8 cellular contexts compared by ENCODE assay signal in genomic region chr11:72103754-72104167, GRCh38. TPM values are rescaled to one million over a fixed set of nuclear protein-coding genes. Genes with fewer than 3 reads are reported as not detected.
A peak's percentile ranks its signal among the peaks of the same experiment; 100 is the strongest.
DNase-seq lines count a peak whose midpoint lies in the region; ATAC-seq, FAIRE-seq and TF ChIP-seq lines count a peak whose summit lies in the region.

No MANE protein-coding gene starts in this region.

- peaks cover 24 to 58% (median 34%) of the 10 kb centered on the region in 4 donors for H3K4me1 Mint-ChIP-seq in CD4-positive, CD25-positive, alpha-beta regulatory T cell

- peak overlapping the region; percentile 58 for H3K4me3 ChIP-seq in CD4-positive, CD25-positive, alpha-beta regulatory T cell (ENCODE audit: low read depth, low read length)
- H3K4me3 ChIP-seq in PC-9 = peak overlapping the region; percentile 42; the same call in 1 of the 2 replicates
- H3K4me3 ChIP-seq in endocrine pancreas (ENCODE audit: control insufficient read depth, insufficient read depth, low read length) = peak overlapping the region; percentile 15
- H3K4me3 ChIP-seq in osteoblast (ENCODE audit: insufficient read depth, low read length) = peak overlapping the region; percentile 53

- peaks cover 22% of the 10 kb centered on the region for H3K36me3 ChIP-seq in CD4-positive, CD25-positive, alpha-beta regulatory T cell (ENCODE audit: control insufficient read depth, insufficient read depth, low read length)
- H3K36me3 ChIP-seq in PC-9 (ENCODE audit: low read depth) (no peaks in the 10 kb centered on the region), endocrine pancreas (ENCODE audit: control insufficient read depth, insufficient read depth, low read length) (no peaks in the 10 kb centered on the region), osteoblast (ENCODE audit: insufficient read depth, low read length) (peaks cover 23% of the 10 kb centered on the region)

- CTCF ChIA-PET in PC-9 (lab: Charles Lee) = no interaction called here

- H3K9me3 ChIP-seq in CD4-positive, CD25-positive, alpha-beta regulatory T cell (ENCODE audit: control insufficient read depth in 2 of 2, low read length in 2 of 2) = no peaks in the 10 kb centered on the region
- no peaks in the 10 kb centered on the region for H3K9me3 ChIP-seq in PC-9 (ENCODE audit: insufficient read depth, low read depth)
- no peaks in the 10 kb centered on the region for H3K9me3 ChIP-seq in endocrine pancreas (ENCODE audit: control insufficient read depth, low read length)
- H3K9me3 ChIP-seq in osteoblast (ENCODE audit: low read depth, low read length) = no peaks in the 10 kb centered on the region

- H3K27me3 ChIP-seq in CD4-positive, CD25-positive, alpha-beta regulatory T cell (ENCODE audit: control insufficient read depth, insufficient read depth, low read length) = no peaks in the 10 kb centered on the region
- H3K27me3 ChIP-seq in PC-9 (ENCODE audit: insufficient read depth, low read depth) = no peaks in the 10 kb centered on the region
- H3K27me3 ChIP-seq in endocrine pancreas (ENCODE audit: control insufficient read depth, insufficient read depth, low read length) = no peaks in the 10 kb centered on the region
- H3K27me3 ChIP-seq in osteoblast (ENCODE audit: insufficient read depth, low read length) = no peaks in the 10 kb centered on the region

- TF ChIP-seq CTCF in PC-9 (conservative IDR thresholded peaks at IDR 0.05) (0 out of 2 replicates have a peak, but pooled peaks have one; percentile 11), osteoblast (IDR thresholded peaks at IDR 0.05; ENCODE audit: extremely low read depth, low read depth, low read length) (no peak), D721Med (IDR thresholded peaks at IDR 0.05; ENCODE audit: insufficient read depth, missing control alignments) (no peak)

- H2AFZ ChIP-seq in PC-9 (peak overlapping the region; percentile 82), osteoblast (ENCODE audit: low read length) (peak overlapping the region; percentile 71)

- peaks cover 15% of the 10 kb centered on the region; the same call in 1 of the 2 replicates for H3F3A ChIP-seq in PC-9 (ENCODE audit: insufficient read depth, low read depth)

- H3K36me3 Mint-ChIP-seq in CD4-positive, CD25-positive, alpha-beta regulatory T cell = peaks cover 16% of the 10 kb centered on the region

- H3K27ac Mint-ChIP-seq in CD4-positive, CD25-positive, alpha-beta regulatory T cell = peak overlapping the region; percentile 96 to 98 (median 97)

- H3K9me3 Mint-ChIP-seq in CD4-positive, CD25-positive, alpha-beta regulatory T cell = peaks cover 0 to 1% (median 0%) of the 10 kb centered on the region in 7 donors

- H3K27ac ChIP-seq in CD4-positive, CD25-positive, alpha-beta regulatory T cell (ENCODE audit: insufficient read depth, low read length, poor library complexity, severe bottlenecking) = peak overlapping the region; percentile 90
- H3K27ac ChIP-seq in PC-9 = peak overlapping the region; percentile 62
- H3K27ac ChIP-seq in osteoblast (ENCODE audit: low read depth, low read length) = peak overlapping the region; percentile 58

- no peak for FAIRE-seq in D721Med (lab: Jason Lieb, UNC)

- H4K20me1 ChIP-seq in PC-9 (ENCODE audit: insufficient read depth) (no peaks in the 10 kb centered on the region), osteoblast (ENCODE audit: insufficient read depth, low read length) (peaks cover 14% of the 10 kb centered on the region)

- H3K4me2 ChIP-seq in PC-9 (peak overlapping the region; percentile 74), osteoblast (ENCODE audit: insufficient read depth, low read length) (peak overlapping the region; percentile 74)

- TSS peak; percentile 98 for BruUV-seq in PC-9 (replicated peaks; lab: Mats Ljungman, UMichigan)

- H3K9me2 ChIP-seq in PC-9 (ENCODE audit: insufficient read depth) = no peaks in the 10 kb centered on the region

- H3K27me3 Mint-ChIP-seq in CD4-positive, CD25-positive, alpha-beta regulatory T cell = no peaks in the 10 kb centered on the region

- intact Hi-C loops in PC-9 (cut with micrococcal nuclease; ENCODE audit: unreplicated experiment) = loop anchor here (1.0 to 5.0 kb wide), 3 partner anchors 9 to 79 kb away; partner anchors contain the start of gene ANAPC15

- H3K4me3 Mint-ChIP-seq in CD4-positive, CD25-positive, alpha-beta regulatory T cell = peak overlapping the region; percentile 92 to 95 (median 92)

- no peak overlapping the region for H3K9ac ChIP-seq in endocrine pancreas (ENCODE audit: control insufficient read depth, insufficient read depth, low read length)

- peaks cover 31% of the 10 kb centered on the region for H3K4me1 ChIP-seq in CD4-positive, CD25-positive, alpha-beta regulatory T cell (ENCODE audit: control insufficient read depth, insufficient read depth, low read length, poor library complexity, severe bottlenecking)
- H3K4me1 ChIP-seq in PC-9 (replicated peaks; ENCODE audit: insufficient read depth) (peaks cover 13% of the 10 kb centered on the region), endocrine pancreas (ENCODE audit: control insufficient read depth, insufficient read depth, low read length) (peaks cover 10% of the 10 kb centered on the region), osteoblast (ENCODE audit: insufficient read depth, low read length) (peaks cover 32% of the 10 kb centered on the region)

- DNase-seq in CD4-positive, CD25-positive, alpha-beta regulatory T cell = no peak
- DNase-seq in PC-9 = no peak
- DNase-seq in osteoblast (ENCODE audit: insufficient read length, low spot score, missing footprints) = no peak
- DNase-seq in GM19238 (ENCODE audit: insufficient read length, low spot score) = no peak
- no peak for DNase-seq in SW480 (ENCODE audit: low spot score)
- DNase-seq in D721Med (ENCODE audit: insufficient read length, low spot score) = no peak

- POLR2A ChIA-PET in PC-9 (lab: Charles Lee; ENCODE audit: unreplicated experiment) = no interaction called here

- no peak for ATAC-seq in CD4-positive, CD25-positive, alpha-beta regulatory T cell (ENCODE audit: low read depth in 2 of 2)
- no peak for ATAC-seq in HG03175 (IDR thresholded peaks at IDR 0.05; ENCODE audit: unreplicated experiment)

- H3K79me2 ChIP-seq in PC-9 (ENCODE audit: low read depth) = peaks cover 38% of the 10 kb centered on the region
- peaks cover 43% of the 10 kb centered on the region for H3K79me2 ChIP-seq in osteoblast (ENCODE audit: insufficient read depth, low read length)

RNA-seq across cellular contexts. Expression of gene LAMTOR1, which starts 0.7 kb away (rescaled TPM):
- 48.5 TPM for total RNA-seq in CD4-positive, CD25-positive, alpha-beta regulatory T cell
- 100 to 1,000 TPM in 3 of 4 donors, 10 to 100 TPM in 1; 69.2 to 116 (median 102) TPM for polyA plus RNA-seq in CD4-positive, CD25-positive, alpha-beta regulatory T cell
- total RNA-seq in PC-9 (2021) (94.6 and 107 TPM in 2 replicates), osteoblast (131 and 138 TPM in 2 replicates)

RNA-seq across cellular contexts. Expression of gene TOMT, which starts 2.0 kb away (rescaled TPM):
- not detected for total RNA-seq in CD4-positive, CD25-positive, alpha-beta regulatory T cell
- polyA plus RNA-seq in CD4-positive, CD25-positive, alpha-beta regulatory T cell = not detected
- total RNA-seq in PC-9 (2021) = not detected in 2 replicates
- total RNA-seq in osteoblast = not detected in 2 replicates

RNA-seq across cellular contexts. Expression of gene ANAPC15, which starts 8.7 kb away (rescaled TPM):
- total RNA-seq in CD4-positive, CD25-positive, alpha-beta regulatory T cell = 46.3 TPM
- 100 to 1,000 TPM in 2 of 4 donors, 10 to 100 TPM in 2; 86.1 to 103 (median 98.4) TPM for polyA plus RNA-seq in CD4-positive, CD25-positive, alpha-beta regulatory T cell
- total RNA-seq in PC-9 (2021) (77.2 and 97.8 TPM in 2 replicates), osteoblast (21.7 and 23.0 TPM in 2 replicates)

RNA-seq across cellular contexts. Expression of gene LRRC51, which starts 23.1 kb away (rescaled TPM):
- total RNA-seq in CD4-positive, CD25-positive, alpha-beta regulatory T cell = 1.5 TPM
- polyA plus RNA-seq in CD4-positive, CD25-positive, alpha-beta regulatory T cell = 1 to 10 TPM; 2.8 to 9.4 (median 6.3) TPM
- total RNA-seq in PC-9 (2021) (17.5 and 19.6 TPM in 2 replicates), osteoblast (5.1 and 6.2 TPM in 2 replicates)

RNA-seq across cellular contexts. Expression of gene NUMA1, which starts 23.4 kb away (rescaled TPM):
- 272 TPM for total RNA-seq in CD4-positive, CD25-positive, alpha-beta regulatory T cell
- polyA plus RNA-seq in CD4-positive, CD25-positive, alpha-beta regulatory T cell = 10 to 100 TPM; 14.0 to 27.2 (median 20.5) TPM
- total RNA-seq in PC-9 (2021) (221 and 267 TPM in 2 replicates), osteoblast (176 and 182 TPM in 2 replicates)
